In the genomic region with DNA sequence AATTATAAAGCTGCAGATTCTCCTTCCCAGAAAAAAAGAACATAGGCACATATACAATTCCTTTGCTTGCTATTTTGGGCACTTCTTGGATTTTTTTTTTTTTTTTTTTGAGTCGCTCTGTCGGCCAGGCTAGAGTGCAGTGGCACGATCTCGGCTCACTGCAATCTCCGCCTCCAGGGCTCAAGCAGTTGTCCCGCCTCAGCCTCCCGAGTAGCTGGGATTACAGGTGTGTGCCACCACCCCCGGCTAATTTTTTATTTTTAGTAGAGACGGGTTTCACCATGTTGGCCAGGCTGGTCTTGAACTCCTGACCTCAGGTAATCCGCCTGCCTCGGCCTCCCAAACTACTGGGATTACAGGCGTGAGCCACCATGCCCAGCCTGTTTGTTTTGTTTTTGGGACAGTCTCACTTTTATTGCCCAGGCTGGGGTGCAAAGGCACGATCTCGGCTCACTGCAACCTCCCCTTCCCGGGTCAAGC, we compare ENCODE assay signal across 8 cellular contexts. TPM values are rescaled to one million over a fixed set of nuclear protein-coding genes. Genes with fewer than 3 reads are reported as not detected.
DNase-seq lines count a peak whose midpoint lies in the region; ATAC-seq and TF ChIP-seq lines count a peak whose summit lies in the region.
"Not testable (repeated sequence)": the region's sequence is repeated elsewhere in the genome, so short reads cannot be mapped to it uniquely, and the experiment has no call there.

No MANE protein-coding gene starts in this region.

- H4K91ac ChIP-seq in mesenchymal stem cell (ENCODE audit: low read length): not testable (repeated sequence)

- H3K4me1 Mint-ChIP-seq in CD4-positive, CD25-positive, alpha-beta regulatory T cell: peaks cover 12 to 52% (median 30%) of the 10 kb centered on the region in 4 donors

- not testable (repeated sequence) for H3K9me2 ChIP-seq in Karpas-422 (replicated peaks; ENCODE audit: insufficient read depth, low read length)

- H2BK5ac ChIP-seq in mesenchymal stem cell (ENCODE audit: low read depth, low read length, poor library complexity, severe bottlenecking): not testable (repeated sequence)

- whole genome bisulfite sequencing in adrenal gland, 4 donors: 64 to 81% (median 74%) methylated on average over 15 of the region's 15 CpGs
- 90 to 93% methylated on average over 15 of the region's 15 CpGs for WGBS in esophagus, 2 donors
- WGBS in mesenchymal stem cell: 96% methylated on average over 15 of the region's 15 CpGs
- WGBS in psoas muscle, 3 donors: 82 to 93% (median 90%) methylated on average over 15 of the region's 15 CpGs
- WGBS in thyroid gland, 2 donors: 91 to 95% methylated on average over 15 of the region's 15 CpGs

- H3K4me3 ChIP-seq in CD4-positive, CD25-positive, alpha-beta regulatory T cell (ENCODE audit: low read depth, low read length); WERI-Rb-1 (ENCODE audit: low read depth, low read length); esophagus (ENCODE audit: low read depth in 1 of 2, low read length in 2 of 2); thyroid gland (replicated peaks in 1 of 3): not testable (repeated sequence)
- H3K4me3 ChIP-seq in Karpas-422 (ENCODE audit: low read length) (peak overlapping the region; percentile 93), adrenal gland (peak overlapping the region in 1 of 4 donors; percentile 64), mesenchymal stem cell (ENCODE audit: insufficient read depth in 1 of 2, low read depth in 1 of 2, low read length in 2 of 2) (peak overlapping the region in 1 of 2 experiments; percentile 97), psoas muscle (peak overlapping the region; percentile 86)

- peak overlapping the region; percentile 91 for H3K27ac ChIP-seq in CD4-positive, CD25-positive, alpha-beta regulatory T cell (ENCODE audit: insufficient read depth, low read length, poor library complexity, severe bottlenecking)
- H3K27ac ChIP-seq in Karpas-422 (ENCODE audit: low read length) (peak overlapping the region; percentile 95), WERI-Rb-1 (peak overlapping the region; percentile 92), adrenal gland (peak overlapping the region; percentile 81 to 97 (median 87)), esophagus (ENCODE audit: low read depth in 2 of 2, low read length in 1 of 2) (peak overlapping the region; percentile 19 to 91), mesenchymal stem cell (ENCODE audit: low read length, poor library complexity, severe bottlenecking) (peak overlapping the region; percentile 97), psoas muscle (peak overlapping the region; percentile 93), thyroid gland (peak overlapping the region in 2 of 3 donors; percentile 95 to 97)

- peaks cover 39% of the 10 kb centered on the region for H3K79me2 ChIP-seq in Karpas-422 (ENCODE audit: low read length)

- H4K8ac ChIP-seq in mesenchymal stem cell (ENCODE audit: low read length): not testable (repeated sequence)

- H3K14ac ChIP-seq in mesenchymal stem cell (ENCODE audit: low read length in 2 of 2): not testable (repeated sequence)

- not testable (repeated sequence) for H3K79me1 ChIP-seq in mesenchymal stem cell (replicated peaks; ENCODE audit: low read length, poor library complexity, severe bottlenecking)

- not testable (repeated sequence) for H3K9me3 Mint-ChIP-seq in CD4-positive, CD25-positive, alpha-beta regulatory T cell

- H3K4me1 ChIP-seq in CD4-positive, CD25-positive, alpha-beta regulatory T cell (ENCODE audit: control insufficient read depth, insufficient read depth, low read length, poor library complexity, severe bottlenecking): peaks cover 39% of the 10 kb centered on the region
- H3K4me1 ChIP-seq in Karpas-422 (ENCODE audit: low read length) (peaks cover 37% of the 10 kb centered on the region), adrenal gland (replicated peaks in 1 of 2) (peaks cover 25 to 27% of the 10 kb centered on the region in 2 donors), psoas muscle (peaks cover 24% of the 10 kb centered on the region), thyroid gland (peaks cover 28 to 32% of the 10 kb centered on the region in 2 donors)
- H3K4me1 ChIP-seq in esophagus (ENCODE audit: control insufficient read depth in 2 of 2, insufficient read depth in 2 of 2, low read length in 1 of 2); mesenchymal stem cell (ENCODE audit: control insufficient read depth, insufficient read depth, low read depth, low read length): not testable (repeated sequence)

- not testable (repeated sequence) for ATAC-seq in CD4-positive, CD25-positive, alpha-beta regulatory T cell (ENCODE audit: low read depth in 2 of 2); psoas muscle

- not testable (repeated sequence) for H2BK12ac ChIP-seq in mesenchymal stem cell (ENCODE audit: low read length in 2 of 2)

- peaks cover 29% of the 10 kb centered on the region for H3K36me3 ChIP-seq in CD4-positive, CD25-positive, alpha-beta regulatory T cell (ENCODE audit: control insufficient read depth, insufficient read depth, low read length)
- H3K36me3 ChIP-seq in Karpas-422 (ENCODE audit: insufficient read depth, low read length): peaks cover 41% of the 10 kb centered on the region
- H3K36me3 ChIP-seq in WERI-Rb-1: peaks cover 77% of the 10 kb centered on the region
- H3K36me3 ChIP-seq in adrenal gland (replicated peaks in 1 of 2); esophagus (ENCODE audit: control insufficient read depth in 2 of 2, insufficient read depth in 2 of 2, low read length in 1 of 2); thyroid gland: not testable (repeated sequence)
- H3K36me3 ChIP-seq in mesenchymal stem cell (ENCODE audit: control insufficient read depth in 1 of 2, insufficient read depth in 2 of 2, low read depth in 1 of 2, low read length in 2 of 2): peaks cover 5 to 26% of the 10 kb centered on the region in 2 experiments
- peaks cover 0 to 30% of the 10 kb centered on the region in 2 donors for H3K36me3 ChIP-seq in psoas muscle (ENCODE audit: insufficient read depth in 1 of 2, low read depth in 1 of 2)

- TF ChIP-seq POLR2A in adrenal gland (IDR thresholded peaks at IDR 0.05); thyroid gland (IDR thresholded peaks at IDR 0.05): not testable (repeated sequence)

- DNase-seq in CD4-positive, CD25-positive, alpha-beta regulatory T cell; Karpas-422; WERI-Rb-1; adrenal gland; mesenchymal stem cell; psoas muscle; thyroid gland: not testable (repeated sequence)

- H3K4me3 Mint-ChIP-seq in CD4-positive, CD25-positive, alpha-beta regulatory T cell: peak overlapping the region; percentile 43 to 99 (median 94)

- not testable (repeated sequence) for H2AFZ ChIP-seq in Karpas-422 (ENCODE audit: low read length); mesenchymal stem cell (ENCODE audit: low read depth, low read length)

- H3K27ac Mint-ChIP-seq in CD4-positive, CD25-positive, alpha-beta regulatory T cell: peak overlapping the region; percentile 98 to 99 (median 98)

- not testable (repeated sequence) for TF ChIP-seq CTCF in WERI-Rb-1 (IDR thresholded peaks at IDR 0.05; ENCODE audit: low read depth, low read length); adrenal gland (IDR thresholded peaks at IDR 0.05); psoas muscle (IDR thresholded peaks at IDR 0.05); thyroid gland (IDR thresholded peaks at IDR 0.05)

- H2BK120ac ChIP-seq in mesenchymal stem cell (ENCODE audit: low read depth, low read length): not testable (repeated sequence)

- intact Hi-C loops in adrenal gland (cut with DNase I) (loop anchor here in 1 of 2 donors (10.0 kb wide), 1 partner anchor 81 kb away; the partner anchor contains the start of gene ATP5F1B), thyroid gland (cut with DNase I) (loop anchor here (10.0 kb wide), 1 partner anchor 81 kb away; the partner anchor contains the start of gene ATP5F1B)
- intact Hi-C loops in psoas muscle (cut with DNase I): not testable (repeated sequence)

- H3K36me3 Mint-ChIP-seq in CD4-positive, CD25-positive, alpha-beta regulatory T cell: peaks cover 23% of the 10 kb centered on the region

- H2AK5ac ChIP-seq in mesenchymal stem cell (ENCODE audit: low read length, severe bottlenecking): not testable (repeated sequence)

- H2BK15ac ChIP-seq in mesenchymal stem cell (ENCODE audit: low read depth, poor library complexity, severe bottlenecking): not testable (repeated sequence)

- H3K9ac ChIP-seq in Karpas-422 (ENCODE audit: low read length) (peak overlapping the region; percentile 98), mesenchymal stem cell (ENCODE audit: low read length) (peak overlapping the region; percentile 98)

- H4K20me1 ChIP-seq in Karpas-422 (ENCODE audit: insufficient read depth, low read depth, low read length): peaks cover 34% of the 10 kb centered on the region

- H3K18ac ChIP-seq in mesenchymal stem cell (ENCODE audit: low read depth in 1 of 2, low read length in 2 of 2): not testable (repeated sequence)

- not testable (repeated sequence) for H3K9me3 ChIP-seq in CD4-positive, CD25-positive, alpha-beta regulatory T cell (ENCODE audit: control insufficient read depth in 2 of 2, low read length in 2 of 2); Karpas-422 (ENCODE audit: low read length); WERI-Rb-1 (ENCODE audit: severe bottlenecking); adrenal gland (replicated peaks in 1 of 3); esophagus (ENCODE audit: control insufficient read depth in 2 of 2, insufficient read depth in 1 of 2, low read depth in 1 of 2, low read length in 1 of 2); mesenchymal stem cell (ENCODE audit: control insufficient read depth, low read length); psoas muscle; thyroid gland

- H3K23ac ChIP-seq in mesenchymal stem cell (ENCODE audit: low read length in 2 of 2): not testable (repeated sequence)

- not testable (repeated sequence) for H3K27me3 ChIP-seq in CD4-positive, CD25-positive, alpha-beta regulatory T cell (ENCODE audit: control insufficient read depth, insufficient read depth, low read length); Karpas-422 (ENCODE audit: low read length); WERI-Rb-1 (ENCODE audit: insufficient read depth, low read depth, severe bottlenecking); adrenal gland; esophagus (ENCODE audit: control insufficient read depth in 1 of 2, insufficient read depth in 2 of 2, low read length in 2 of 2); mesenchymal stem cell (ENCODE audit: control insufficient read depth in 1 of 2, insufficient read depth in 1 of 2, low read length in 2 of 2); psoas muscle (ENCODE audit: insufficient read depth in 3 of 3, low read length in 2 of 3); thyroid gland

- H3K27me3 Mint-ChIP-seq in CD4-positive, CD25-positive, alpha-beta regulatory T cell: not testable (repeated sequence)

- peak overlapping the region; percentile 77 for H3K4me2 ChIP-seq in Karpas-422 (ENCODE audit: low read depth, low read length, poor library complexity, severe bottlenecking)
- not testable (repeated sequence) for H3K4me2 ChIP-seq in mesenchymal stem cell (ENCODE audit: low read length, poor library complexity, severe bottlenecking)

- H3K4ac ChIP-seq in mesenchymal stem cell (ENCODE audit: low read depth in 1 of 2, low read length in 2 of 2): not testable (repeated sequence)

RNA-seq across cellular contexts. Expression of gene NACA, which starts 1.1 kb away (rescaled TPM):
- total RNA-seq in CD4-positive, CD25-positive, alpha-beta regulatory T cell: 920 TPM
- polyA plus RNA-seq in CD4-positive, CD25-positive, alpha-beta regulatory T cell: 1,000 to 10,000 TPM; 1,082 to 1,280 (median 1,145) TPM
- total RNA-seq in Karpas-422 (2014; rRNA removed; shearing (Covaris generic); ENCODE audit: low replicate concordance): 1,908 and 2,309 TPM in 2 replicates
- total RNA-seq in adrenal gland (1,000 to 10,000 TPM in 4 of 8 donors, 100 to 1,000 TPM in 4; 757 to 1,414 (median 1,036) TPM), psoas muscle (100 to 1,000 TPM; 434 to 719 (median 530) TPM), thyroid gland (1,000 to 10,000 TPM; 1,034 to 1,717 (median 1,154) TPM)
- polyA plus RNA-seq in adrenal gland (1,000 to 10,000 TPM; 1,445 to 1,809 (median 1,599) TPM), esophagus (1,000 to 10,000 TPM; 1,812 to 2,103 TPM), psoas muscle (1,000 to 10,000 TPM in 1 of 3 donors, 100 to 1,000 TPM in 2; 483 to 1,147 (median 489) TPM)
- 1,835 TPM for polyA plus RNA-seq in mesenchymal stem cell (2013, experiment 1 of 2)
- 1,781 TPM for polyA plus RNA-seq in mesenchymal stem cell (2013, experiment 2 of 2)

RNA-seq across cellular contexts. Expression of gene PRIM1, which starts 25.9 kb away (rescaled TPM):
- 15.1 TPM for total RNA-seq in CD4-positive, CD25-positive, alpha-beta regulatory T cell
- polyA plus RNA-seq in CD4-positive, CD25-positive, alpha-beta regulatory T cell: 10 to 100 TPM; 34.8 to 46.1 (median 36.9) TPM
- 10.3 and 26.3 TPM in 2 replicates for total RNA-seq in Karpas-422 (2014; rRNA removed; shearing (Covaris generic); ENCODE audit: low replicate concordance)
- 1 to 10 TPM in 6 of 8 donors, under 1 TPM in 2; 0.78 to 7.8 (median 4.3) TPM for total RNA-seq in adrenal gland
- 1 to 10 TPM; 1.3 to 7.2 (median 2.8) TPM for polyA plus RNA-seq in adrenal gland
- 1 to 10 TPM; 3.2 to 7.4 TPM for polyA plus RNA-seq in esophagus
- 2.4 TPM for polyA plus RNA-seq in mesenchymal stem cell (2013, experiment 1 of 2)
- polyA plus RNA-seq in mesenchymal stem cell (2013, experiment 2 of 2): 2.3 TPM
- total RNA-seq in psoas muscle: 1 to 10 TPM; 2.3 to 4.8 (median 3.4) TPM
- 1 to 10 TPM; 3.0 to 10.0 (median 6.3) TPM for polyA plus RNA-seq in psoas muscle
- total RNA-seq in thyroid gland: 10 to 100 TPM in 1 of 4 donors, 1 to 10 TPM in 3; 5.8 to 11.7 (median 7.0) TPM

RNA-seq across cellular contexts. Expression of gene HSD17B6, which starts 36.9 kb away (rescaled TPM):
- total RNA-seq in CD4-positive, CD25-positive, alpha-beta regulatory T cell: not detected
- polyA plus RNA-seq in CD4-positive, CD25-positive, alpha-beta regulatory T cell: under 1 TPM; 0.37 to 0.97 (median 0.89) TPM
- total RNA-seq in Karpas-422 (2014; rRNA removed; shearing (Covaris generic); ENCODE audit: low replicate concordance): 6.4 and 28.5 TPM in 2 replicates
- 1 to 10 TPM in 7 of 8 donors, not detected in 1; 1.1 to 7.2 (median 1.9) TPM for total RNA-seq in adrenal gland
- polyA plus RNA-seq in adrenal gland: 1 to 10 TPM in 2 of 3 donors, under 1 TPM in 1; 0.37 to 5.3 (median 2.5) TPM
- polyA plus RNA-seq in esophagus: 1 to 10 TPM; 3.0 to 5.4 TPM
- 1.3 TPM for polyA plus RNA-seq in mesenchymal stem cell (2013, experiment 1 of 2)
- 1.2 TPM for polyA plus RNA-seq in mesenchymal stem cell (2013, experiment 2 of 2)
- total RNA-seq in psoas muscle: under 1 TPM in 3 of 4 donors, not detected in 1; 0.28 to 0.51 (median 0.36) TPM
- 1 to 10 TPM in 1 of 3 donors, under 1 TPM in 2; 0.14 to 4.5 (median 0.17) TPM for polyA plus RNA-seq in psoas muscle
- total RNA-seq in thyroid gland: 100 to 1,000 TPM in 1 of 4 donors, 10 to 100 TPM in 2, 1 to 10 TPM in 1; 4.6 to 109 (median 24.0) TPM

RNA-seq across cellular contexts. Expression of gene PTGES3, which starts 38.2 kb away (rescaled TPM):
- total RNA-seq in CD4-positive, CD25-positive, alpha-beta regulatory T cell: 128 TPM
- 100 to 1,000 TPM; 276 to 321 (median 303) TPM for polyA plus RNA-seq in CD4-positive, CD25-positive, alpha-beta regulatory T cell
- total RNA-seq in Karpas-422 (2014; rRNA removed; shearing (Covaris generic); ENCODE audit: low replicate concordance): 49.4 and 126 TPM in 2 replicates
- total RNA-seq in adrenal gland: 100 to 1,000 TPM in 4 of 8 donors, 10 to 100 TPM in 4; 47.3 to 171 (median 115) TPM
- polyA plus RNA-seq in adrenal gland: 100 to 1,000 TPM in 1 of 3 donors, 10 to 100 TPM in 2; 49.1 to 296 (median 68.1) TPM
- polyA plus RNA-seq in esophagus: 100 to 1,000 TPM in 1 of 2 donors, 10 to 100 TPM in 1; 65.7 to 123 TPM
- 149 TPM for polyA plus RNA-seq in mesenchymal stem cell (2013, experiment 1 of 2)
- polyA plus RNA-seq in mesenchymal stem cell (2013, experiment 2 of 2): 152 TPM
- total RNA-seq in psoas muscle: 100 to 1,000 TPM; 118 to 192 (median 148) TPM
- polyA plus RNA-seq in psoas muscle: 100 to 1,000 TPM; 141 to 253 (median 165) TPM
- total RNA-seq in thyroid gland: 100 to 1,000 TPM; 101 to 132 (median 124) TPM
